ENCODE assay signal across 11 cellular contexts in the genomic region with DNA sequence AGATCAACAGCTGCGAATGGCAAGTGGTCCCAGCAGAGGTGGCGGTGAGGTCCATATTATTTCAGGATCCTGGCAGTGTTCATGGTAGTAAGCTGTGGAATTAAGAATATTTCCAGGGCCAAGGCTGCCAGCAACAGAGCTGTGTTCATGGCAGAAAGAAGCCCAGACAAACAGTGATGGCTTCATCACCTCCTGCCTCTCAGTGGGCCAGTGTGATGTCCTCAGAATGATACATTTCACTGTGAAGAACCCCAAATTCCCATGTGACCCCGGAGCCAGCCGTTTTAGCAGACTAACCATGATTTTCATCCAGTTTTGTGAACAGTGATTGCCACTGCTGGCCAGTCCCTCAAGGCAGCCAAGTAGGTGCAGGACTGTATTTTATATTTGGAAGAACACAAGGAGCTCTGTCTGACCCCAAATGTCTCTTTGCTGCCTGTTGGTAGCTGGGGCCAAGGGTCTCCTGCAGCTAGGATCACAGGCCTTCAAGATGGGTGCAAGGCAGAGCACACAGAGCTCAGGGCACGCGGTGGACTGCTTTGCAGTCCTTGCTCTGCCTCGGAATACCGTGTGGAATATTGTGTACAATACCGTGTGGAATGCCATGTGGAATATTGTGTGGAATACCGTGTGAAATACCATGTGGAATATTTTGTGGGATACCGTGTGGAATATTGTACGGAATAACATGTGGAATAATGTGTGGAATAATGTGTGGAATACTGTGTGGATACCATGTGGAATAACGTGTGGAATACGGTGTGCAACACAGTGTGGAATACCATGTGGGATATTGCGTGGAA.
DNase-seq lines count a peak whose midpoint lies in the region; ATAC-seq, FAIRE-seq and TF ChIP-seq lines count a peak whose summit lies in the region.
"Had no signal": no experiment of that assay in that cellular context is flagged by ENCODE, and none has a peak within 500 bp of the region (broad histone marks: within the 10 kb centered on the region; RNA-seq: fewer than 3 reads in every experiment).

No MANE protein-coding gene starts in this region.

- CTCF ChIA-PET in activated CD8-positive, alpha-beta memory T cell treated with anti-CD3 and anti-CD28 coated beads, Interleukin-2, amount 10 ng/mL, durations not matched to agents 7 days and 5 days (lab: Charles Lee) = interaction anchor here (1.7 kb wide), 1 partner anchor 163 kb away, joined by 7 read pairs; no protein-coding TSS in a partner anchor

- peaks cover 12% of the 10 kb centered on the region for H3K4me1 Mint-ChIP-seq in activated CD8-positive, alpha-beta memory T cell treated with anti-CD3 and anti-CD28 coated beads, Interleukin-2, amount 10 ng/mL, durations not matched to agents 7 days and 5 days
- peaks cover 15% of the 10 kb centered on the region for H3K4me1 Mint-ChIP-seq in central memory CD8-positive, alpha-beta T cell
- peaks cover 28% of the 10 kb centered on the region for H3K4me1 Mint-ChIP-seq in stimulated activated effector memory CD8-positive, alpha-beta T cell treated with anti-CD3 and anti-CD28 coated beads, Interleukin-12 subunit alpha, Interleukin-12 subunit beta, amount 100 ng/mL, for 72 hours

- no peak for TF ChIP-seq CTCF in D721Med (IDR thresholded peaks at IDR 0.05; ENCODE audit: insufficient read depth, missing control alignments)

- ATAC-seq in activated CD8-positive, alpha-beta memory T cell treated with anti-CD3 and anti-CD28 coated beads, Interleukin-2, amount 10 ng/mL, durations not matched to agents 7 days and 5 days = peak; percentile 74
- ATAC-seq in central memory CD8-positive, alpha-beta T cell (replicated peaks; ENCODE audit: extremely low read depth, poor library complexity, severe bottlenecking) = peak; percentile 47
- peak; percentile 86 for ATAC-seq in stimulated activated effector memory CD8-positive, alpha-beta T cell treated with anti-CD3 and anti-CD28 coated beads, Interleukin-12 subunit alpha, Interleukin-12 subunit beta, amount 100 ng/mL, for 72 hours
- ATAC-seq: right cardiac atrium had no signal

- no peaks in the 10 kb centered on the region for H3K27me3 Mint-ChIP-seq in activated CD8-positive, alpha-beta memory T cell treated with anti-CD3 and anti-CD28 coated beads, Interleukin-2, amount 10 ng/mL, durations not matched to agents 7 days and 5 days
- peaks cover 1% of the 10 kb centered on the region for H3K27me3 Mint-ChIP-seq in central memory CD8-positive, alpha-beta T cell

- peak; percentile 75 for DNase-seq in activated CD8-positive, alpha-beta memory T cell treated with anti-CD3 and anti-CD28 coated beads, Interleukin-2, amount 10 ng/mL, durations not matched to agents 7 days and 5 days
- no peak for DNase-seq in activated CD8-positive, alpha-beta memory T cell treated with anti-CD3 and anti-CD28 coated beads, Interleukin-2, amount 50 U/mL, for 4 hours
- peak; percentile 37 for DNase-seq in T follicular helper cell (ENCODE audit: low read depth)
- peak in 1 of 2 donors; percentile 52 for DNase-seq in central memory CD8-positive, alpha-beta T cell (ENCODE audit: low spot score in 2 of 2)
- DNase-seq in stimulated activated effector memory CD8-positive, alpha-beta T cell treated with anti-CD3 and anti-CD28 coated beads, Interleukin-12 subunit alpha, Interleukin-12 subunit beta, amount 100 ng/mL, for 72 hours (ENCODE audit: low spot score in 2 of 2) = peak; percentile 35 to 73
- DNase-seq in D721Med (ENCODE audit: insufficient read length, low spot score) = no peak
- DNase-seq in frontal cortex (ENCODE audit: low spot score in 2 of 2) = no peak
- DNase-seq in GM03348 (ENCODE audit: low spot score) = no peak
- DNase-seq: brain microvascular endothelial cell, NCI-H774, right cardiac atrium had no signal

- peak overlapping the region; percentile 79 for H3K27ac Mint-ChIP-seq in activated CD8-positive, alpha-beta memory T cell treated with anti-CD3 and anti-CD28 coated beads, Interleukin-2, amount 10 ng/mL, durations not matched to agents 7 days and 5 days
- peak overlapping the region; percentile 98 for H3K27ac Mint-ChIP-seq in central memory CD8-positive, alpha-beta T cell (ENCODE audit: low read depth)
- H3K27ac Mint-ChIP-seq in stimulated activated effector memory CD8-positive, alpha-beta T cell treated with anti-CD3 and anti-CD28 coated beads, Interleukin-12 subunit alpha, Interleukin-12 subunit beta, amount 100 ng/mL, for 72 hours = peak overlapping the region; percentile 98

- H3K4me3 Mint-ChIP-seq in activated CD8-positive, alpha-beta memory T cell treated with anti-CD3 and anti-CD28 coated beads, Interleukin-2, amount 10 ng/mL, durations not matched to agents 7 days and 5 days = peak overlapping the region; percentile 31
- peak overlapping the region; percentile 81 for H3K4me3 Mint-ChIP-seq in central memory CD8-positive, alpha-beta T cell
- peak overlapping the region; percentile 31 for H3K4me3 Mint-ChIP-seq in stimulated activated effector memory CD8-positive, alpha-beta T cell treated with anti-CD3 and anti-CD28 coated beads, Interleukin-12 subunit alpha, Interleukin-12 subunit beta, amount 100 ng/mL, for 72 hours

- FAIRE-seq in D721Med (lab: Jason Lieb, UNC) = no peak
- no peak for FAIRE-seq in frontal cortex (lab: Jason Lieb, UNC)

- H3K9me3 Mint-ChIP-seq in activated CD8-positive, alpha-beta memory T cell treated with anti-CD3 and anti-CD28 coated beads, Interleukin-2, amount 10 ng/mL, durations not matched to agents 7 days and 5 days (ENCODE audit: low read depth) = peaks cover 27% of the 10 kb centered on the region
- peaks cover 19% of the 10 kb centered on the region for H3K9me3 Mint-ChIP-seq in central memory CD8-positive, alpha-beta T cell
- peaks cover 14% of the 10 kb centered on the region for H3K9me3 Mint-ChIP-seq in stimulated activated effector memory CD8-positive, alpha-beta T cell treated with anti-CD3 and anti-CD28 coated beads, Interleukin-12 subunit alpha, Interleukin-12 subunit beta, amount 100 ng/mL, for 72 hours

- peaks cover 19% of the 10 kb centered on the region for H3K36me3 Mint-ChIP-seq in activated CD8-positive, alpha-beta memory T cell treated with anti-CD3 and anti-CD28 coated beads, Interleukin-2, amount 10 ng/mL, durations not matched to agents 7 days and 5 days
- H3K36me3 Mint-ChIP-seq in central memory CD8-positive, alpha-beta T cell (ENCODE audit: insufficient read depth) = peaks cover 58% of the 10 kb centered on the region
- peaks cover 57% of the 10 kb centered on the region for H3K36me3 Mint-ChIP-seq in stimulated activated effector memory CD8-positive, alpha-beta T cell treated with anti-CD3 and anti-CD28 coated beads, Interleukin-12 subunit alpha, Interleukin-12 subunit beta, amount 100 ng/mL, for 72 hours

Comparison
In these comparisons a context has a peak if more than half of its experiments do, and no peak if none do; other contexts are left out.
1. DNase-seq: peak in activated CD8-positive, alpha-beta memory T cell treated with anti-CD3 and anti-CD28 coated beads, Interleukin-2, amount 10 ng/mL, durations not matched to agents 7 days and 5 days (single experiment), T follicular helper cell (single experiment) and stimulated activated effector memory CD8-positive, alpha-beta T cell treated with anti-CD3 and anti-CD28 coated beads, Interleukin-12 subunit alpha, Interleukin-12 subunit beta, amount 100 ng/mL, for 72 hours (2 of 2); none in activated CD8-positive, alpha-beta memory T cell treated with anti-CD3 and anti-CD28 coated beads, Interleukin-2, amount 50 U/mL, for 4 hours (single experiment), D721Med (single experiment), frontal cortex (0 of 2) and GM03348 (single experiment).
2. H3K4me3 Mint-ChIP-seq: peak in every context shown above with its lines; median percentile 81 in central memory CD8-positive, alpha-beta T cell; 31 in activated CD8-positive, alpha-beta memory T cell treated with anti-CD3 and anti-CD28 coated beads, Interleukin-2, amount 10 ng/mL, durations not matched to agents 7 days and 5 days; 31 in stimulated activated effector memory CD8-positive, alpha-beta T cell treated with anti-CD3 and anti-CD28 coated beads, Interleukin-12 subunit alpha, Interleukin-12 subunit beta, amount 100 ng/mL, for 72 hours.
3. Peak in every context shown above with its lines, with median percentiles within 50 percentile points of each other: ATAC-seq and H3K27ac Mint-ChIP-seq.